1 cellular context compared by ENCODE assay signal in genomic region chr15:28954466-28955159, GRCh38.
TF ChIP-seq lines count a peak whose summit lies in the region.

No MANE protein-coding gene starts in this region.

TF ChIP-seq in HEK293, 187 proteins besides CTCF, POLR2A, EP300 and RAD21 (continued from another document):
- TF ChIP-seq PRDM2 (tag by site-specific recombination; IDR thresholded peaks at IDR 0.05; ENCODE audit: borderline replicate concordance) = no peak
